Comparison of ENCODE assay signal across 24 cellular contexts in genomic region chr2:101871480-101871879, GRCh38.
A peak's percentile ranks its signal among the peaks of the same experiment; 100 is the strongest.
DNase-seq lines count a peak whose midpoint lies in the region; ATAC-seq, FAIRE-seq and TF ChIP-seq lines count a peak whose summit lies in the region.
"Had no signal": no experiment of that assay in that cellular context is flagged by ENCODE, and none has a peak within 500 bp of the region (broad histone marks: within the 10 kb centered on the region; RNA-seq: fewer than 3 reads in every experiment).

No MANE protein-coding gene starts in this region.

- H2AK9ac ChIP-seq in IMR-90 (replicated peaks; ENCODE audit: low read depth, low read length, poor library complexity) = no peak overlapping the region

- in situ Hi-C loops in IMR-90 (cut with MboI; ENCODE audit: low sequenced_read_pairs) = no loop called here

- H3K27ac Mint-ChIP-seq in activated CD8-positive, alpha-beta T cell treated with anti-CD3 and anti-CD28 coated beads for 36 hours = peak overlapping the region; percentile 2
- no peak overlapping the region for H3K27ac Mint-ChIP-seq in activated CD8-positive, alpha-beta T cell treated with anti-CD3 and anti-CD28 coated beads, Interleukin-2, amount 10 ng/mL, durations not matched to agents 7 days and 5 days

- whole genome bisulfite sequencing in IMR-90 (ENCODE audit: extremely low coverage in 2 of 2, insufficient read length in 1 of 2), 2 experiments = 100% methylated on average over 2 of the region's 5 CpGs; no CpG with 5 or more reads in 1 of the 2 experiments
- WGBS in mesendoderm (ENCODE audit: extremely low coverage, insufficient coverage, low lambda C conversion rate) = no CpG with 5 or more reads among the region's 5 CpGs

- no peak overlapping the region for H3K14ac ChIP-seq in IMR-90 (replicated peaks; ENCODE audit: low read depth, low read length)

- H2BK120ac ChIP-seq in IMR-90 (ENCODE audit: low read depth, low read length) (no peak overlapping the region), mesendoderm (ENCODE audit: low read depth, low read length) (no peak overlapping the region)

- TF ChIP-seq CTCF in activated CD8-positive, alpha-beta T cell treated with anti-CD3 and anti-CD28 coated beads for 36 hours (IDR thresholded peaks at IDR 0.05) = no peak
- no peak for TF ChIP-seq CTCF in IMR-90 (conservative IDR thresholded peaks at IDR 0.05; ENCODE audit: low read depth, low read length)

- BruUV-seq in IMR-90 (replicated peaks; lab: Mats Ljungman, UMichigan) = no TSS peak

- POLR2A ChIA-PET in activated CD8-positive, alpha-beta T cell treated with anti-CD3 and anti-CD28 coated beads for 36 hours (lab: Charles Lee) = no interaction called here
- POLR2A ChIA-PET in activated CD8-positive, alpha-beta T cell treated with anti-CD3 and anti-CD28 coated beads, Interleukin-2, amount 10 ng/mL, durations not matched to agents 7 days and 5 days (lab: Charles Lee) = interaction anchor here (1.0 kb wide), 1 partner anchor 11 kb away, joined by 3 read pairs; no protein-coding TSS in a partner anchor
- POLR2A ChIA-PET in IMR-90 (lab: Charles Lee; ENCODE audit: unreplicated experiment) = no interaction called here

- DNase-seq in activated CD8-positive, alpha-beta T cell treated with anti-CD3 and anti-CD28 coated beads for 36 hours = no peak
- DNase-seq in activated CD8-positive, alpha-beta T cell treated with anti-CD3 and anti-CD28 coated beads, Interleukin-2, amount 10 ng/mL, durations not matched to agents 7 days and 5 days = no peak
- DNase-seq in IMR-90 (no peak), mesendoderm (peak; percentile 51), urothelium cell line (ENCODE audit: low spot score) (no peak), NOMO-1 treated with dmso at 0.1 percent for 144 hours (lab: John Stamatoyannopoulos, UW; ENCODE audit: unreplicated experiment) (no peak), NCI-H446 treated with DMSO at 0.1 percent for 48 hours (lab: John Stamatoyannopoulos, UW) (no peak)
- DNase-seq: BE2C, DMS53, EL, GF-D8, H7, Karpas-422, MV-4-11, NCI-H1694 treated with DMSO at 0.1 percent for 48 hours, NCI-H2081 treated with DMSO at 0.1 percent for 48 hours, NCI-H2171 treated with DMSO at 0.1 percent for 48 hours, NCI-H526, OCI-M1, SJCRH30 had no signal

- TF ChIP-seq RAD21 in IMR-90 (IDR thresholded peaks at IDR 0.05; ENCODE audit: low read length) = no peak

- peaks cover 25% of the 10 kb centered on the region for H3K36me3 Mint-ChIP-seq in activated CD8-positive, alpha-beta T cell treated with anti-CD3 and anti-CD28 coated beads for 36 hours (ENCODE audit: low read depth)
- H3K36me3 Mint-ChIP-seq in activated CD8-positive, alpha-beta T cell treated with anti-CD3 and anti-CD28 coated beads, Interleukin-2, amount 10 ng/mL, durations not matched to agents 7 days and 5 days (ENCODE audit: low read depth) = peaks cover 74% of the 10 kb centered on the region

- H3K4ac ChIP-seq in IMR-90 (ENCODE audit: low read depth, low read length) (no peak overlapping the region), mesendoderm (ENCODE audit: low read depth, low read length) (no peak overlapping the region)

- H3K4me3 ChIP-seq in IMR-90 (ENCODE audit: insufficient read depth, low read depth, low read length) (no peak overlapping the region), mesendoderm (ENCODE audit: low read length) (no peak overlapping the region)
- H3K4me3 ChIP-seq: SJCRH30 had no signal

- H2BK5ac ChIP-seq in IMR-90 (ENCODE audit: low read depth, low read length, poor library complexity, severe bottlenecking) (no peak overlapping the region), mesendoderm (ENCODE audit: low read length) (no peak overlapping the region)

- CTCF ChIA-PET in activated CD8-positive, alpha-beta T cell treated with anti-CD3 and anti-CD28 coated beads for 36 hours (lab: Charles Lee) = interaction anchor here (0.8 to 3.4 kb wide), 2 partner anchors 13 to 224 kb away, joined by 3 to 28 read pairs; no protein-coding TSS in a partner anchor
- CTCF ChIA-PET in activated CD8-positive, alpha-beta T cell treated with anti-CD3 and anti-CD28 coated beads, Interleukin-2, amount 10 ng/mL, durations not matched to agents 7 days and 5 days (lab: Charles Lee) = interaction anchor here (1.2 to 3.5 kb wide), 3 partner anchors 12 to 453 kb away, joined by 3 to 17 read pairs (median 8); no protein-coding TSS in a partner anchor
- CTCF ChIA-PET in IMR-90 (lab: Yijun Ruan, JAX) = interaction anchor here (0.6 to 1.0 kb wide), 2 partner anchors 22 kb away, joined by 4 read pairs; no protein-coding TSS in a partner anchor

- H4K5ac ChIP-seq in IMR-90 (ENCODE audit: low read depth, low read length) (no peak overlapping the region), mesendoderm (ENCODE audit: low read length) (no peak overlapping the region)

- H3K79me1 ChIP-seq in IMR-90 (ENCODE audit: low read depth in 1 of 2, low read length in 2 of 2) = peaks cover 14 to 52% of the 10 kb centered on the region in 2 experiments; a peak in 3 of 4 replicates
- H3K79me1 ChIP-seq in mesendoderm (ENCODE audit: low read length) = no peaks in the 10 kb centered on the region

- H3K9me1 ChIP-seq in IMR-90 (ENCODE audit: insufficient read depth, low read length) = peaks cover 5% of the 10 kb centered on the region

- H3K27me3 ChIP-seq in IMR-90 (ENCODE audit: control insufficient read depth, insufficient read depth, low read length) (no peaks in the 10 kb centered on the region), mesendoderm (ENCODE audit: insufficient read depth, low read length, poor library complexity) (no peaks in the 10 kb centered on the region)
- H3K27me3 ChIP-seq: BE2C, SJCRH30 had no signal

- H3K9ac ChIP-seq in IMR-90 (ENCODE audit: low read depth, low read length) (no peak overlapping the region), mesendoderm (ENCODE audit: low read length) (no peak overlapping the region)

- no peaks in the 10 kb centered on the region for H3K9me3 ChIP-seq in IMR-90 (ENCODE audit: control insufficient read depth, insufficient read depth, low read length)
- H3K9me3 ChIP-seq: BE2C, SJCRH30 had no signal

- dilution Hi-C loops in IMR-90 (cut with HindIII; ENCODE audit: low sequenced_read_pairs, unreplicated experiment) = no loop called here

- no peaks in the 10 kb centered on the region for H3K27me3 Mint-ChIP-seq in activated CD8-positive, alpha-beta T cell treated with anti-CD3 and anti-CD28 coated beads for 36 hours
- H3K27me3 Mint-ChIP-seq in activated CD8-positive, alpha-beta T cell treated with anti-CD3 and anti-CD28 coated beads, Interleukin-2, amount 10 ng/mL, durations not matched to agents 7 days and 5 days (ENCODE audit: low read depth) = no peaks in the 10 kb centered on the region

- H2BK15ac ChIP-seq in IMR-90 (ENCODE audit: low read depth, low read length) = no peak overlapping the region
- no peak overlapping the region for H2BK15ac ChIP-seq in mesendoderm (replicated peaks; ENCODE audit: low read depth)

- no peaks in the 10 kb centered on the region for H3K4me1 Mint-ChIP-seq in activated CD8-positive, alpha-beta T cell treated with anti-CD3 and anti-CD28 coated beads for 36 hours (ENCODE audit: low read depth)
- peaks cover 6% of the 10 kb centered on the region for H3K4me1 Mint-ChIP-seq in activated CD8-positive, alpha-beta T cell treated with anti-CD3 and anti-CD28 coated beads, Interleukin-2, amount 10 ng/mL, durations not matched to agents 7 days and 5 days (ENCODE audit: low read depth)

- intact Hi-C loops in activated CD8-positive, alpha-beta T cell treated with anti-CD3 and anti-CD28 coated beads for 36 hours (cut with micrococcal nuclease) = no loop called here
- intact Hi-C loops in IMR-90 (cut with micrococcal nuclease) = no loop called here

- no peaks in the 10 kb centered on the region for H3K4me1 ChIP-seq in IMR-90 (ENCODE audit: control insufficient read depth, insufficient read depth, low read length)
- H3K4me1 ChIP-seq in mesendoderm (ENCODE audit: control insufficient read depth, low read depth, low read length) = peaks cover 3% of the 10 kb centered on the region
- H3K4me1 ChIP-seq: BE2C, SJCRH30 had no signal

- H4K8ac ChIP-seq in IMR-90 (ENCODE audit: low read depth in 2 of 2, low read length in 2 of 2) = no peak overlapping the region
- no peak overlapping the region for H4K8ac ChIP-seq in mesendoderm (ENCODE audit: low read depth, low read length)

- H2BK20ac ChIP-seq in IMR-90 (ENCODE audit: low read depth, low read length) = no peak overlapping the region

- no peaks in the 10 kb centered on the region for H3K9me3 Mint-ChIP-seq in activated CD8-positive, alpha-beta T cell treated with anti-CD3 and anti-CD28 coated beads for 36 hours
- H3K9me3 Mint-ChIP-seq in activated CD8-positive, alpha-beta T cell treated with anti-CD3 and anti-CD28 coated beads, Interleukin-2, amount 10 ng/mL, durations not matched to agents 7 days and 5 days (ENCODE audit: insufficient read depth) = no peaks in the 10 kb centered on the region

- H3K27ac ChIP-seq in IMR-90 (ENCODE audit: insufficient read depth, low read length) = no peak overlapping the region
- no peak overlapping the region for H3K27ac ChIP-seq in mesendoderm (ENCODE audit: low read depth, low read length)
- H3K27ac ChIP-seq: SJCRH30 had no signal

- H3K36me3 ChIP-seq in IMR-90 (ENCODE audit: control insufficient read depth, insufficient read depth, low read length) (peaks cover 51% of the 10 kb centered on the region), mesendoderm (ENCODE audit: control insufficient read depth, insufficient read depth, low read length) (peaks cover 14% of the 10 kb centered on the region)

- TF ChIP-seq POLR2A in IMR-90 (IDR thresholded peaks at IDR 0.05; ENCODE audit: low read depth, low read length) = no peak

- no peak overlapping the region for H2AFZ ChIP-seq in IMR-90 (replicated peaks; ENCODE audit: low read length, poor library complexity)

- H3K4me2 ChIP-seq in IMR-90 (ENCODE audit: low read depth, low read length) (no peak overlapping the region), mesendoderm (ENCODE audit: low read length) (no peak overlapping the region)

- H3K23ac ChIP-seq in IMR-90 (ENCODE audit: low read depth, low read length) (0 out of 2 replicates have a peak overlapping the region, but pooled peaks have one; percentile 15), mesendoderm (ENCODE audit: low read length) (no peak overlapping the region)

- no peak overlapping the region; the same call in 1 of the 2 replicates for H2AK5ac ChIP-seq in IMR-90 (ENCODE audit: low read depth, low read length)
- no peak overlapping the region for H2AK5ac ChIP-seq in mesendoderm (ENCODE audit: low read length)

- H4K91ac ChIP-seq in IMR-90 (ENCODE audit: insufficient read depth, low read depth, low read length) = no peak overlapping the region

- FAIRE-seq in urothelium cell line (lab: Jason Lieb, UNC) = peak; percentile 53
- FAIRE-seq: A204.1, D721Med, HTR-8/SVneo, RCC 7860 had no signal

- no peaks in the 10 kb centered on the region for H4K20me1 ChIP-seq in IMR-90 (ENCODE audit: insufficient read depth, low read length)

- H3K18ac ChIP-seq in IMR-90 (ENCODE audit: low read depth, low read length) (no peak overlapping the region), mesendoderm (ENCODE audit: low read length) (no peak overlapping the region)

- H3K56ac ChIP-seq in IMR-90 (ENCODE audit: extremely low read depth, insufficient read depth, low read length) (no peak overlapping the region), mesendoderm (ENCODE audit: low read length) (no peak overlapping the region)

- H3K4me3 Mint-ChIP-seq in activated CD8-positive, alpha-beta T cell treated with anti-CD3 and anti-CD28 coated beads for 36 hours = no peak overlapping the region
- H3K4me3 Mint-ChIP-seq in activated CD8-positive, alpha-beta T cell treated with anti-CD3 and anti-CD28 coated beads, Interleukin-2, amount 10 ng/mL, durations not matched to agents 7 days and 5 days = no peak overlapping the region

- H3K79me2 ChIP-seq in mesendoderm (ENCODE audit: control insufficient read depth, insufficient read depth, low read length) = no peaks in the 10 kb centered on the region

- ATAC-seq in activated CD8-positive, alpha-beta T cell treated with anti-CD3 and anti-CD28 coated beads for 36 hours = no peak
- ATAC-seq in activated CD8-positive, alpha-beta T cell treated with anti-CD3 and anti-CD28 coated beads, Interleukin-2, amount 10 ng/mL, durations not matched to agents 7 days and 5 days = no peak
- no peak for ATAC-seq in IMR-90 (ENCODE audit: low read depth)
